Comparison of ENCODE assay signal across 27 cellular contexts in the genomic region with DNA sequence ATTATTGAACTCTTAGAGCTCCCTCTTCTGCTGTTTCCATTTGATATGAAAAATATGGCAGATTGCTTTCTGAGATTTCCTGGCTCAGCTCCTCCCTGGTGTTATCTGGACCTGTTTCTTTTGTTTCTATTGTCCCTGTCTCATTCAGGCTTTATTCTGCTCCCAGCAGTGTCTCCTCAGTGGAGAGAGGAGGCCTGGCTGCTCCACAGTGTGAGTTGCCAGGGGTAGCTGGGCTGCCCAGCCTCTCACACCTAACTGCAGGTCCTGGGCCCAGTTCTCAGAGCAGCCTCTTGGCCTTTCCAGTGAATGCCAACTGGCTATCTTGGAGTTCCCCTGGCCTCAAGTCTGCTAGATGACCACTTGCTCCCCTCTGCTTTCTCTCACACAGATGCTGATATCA.
"Had no signal": no experiment of that assay in that cellular context is flagged by ENCODE, and none has a peak within 500 bp of the region (broad histone marks: within the 10 kb centered on the region; RNA-seq: fewer than 3 reads in every experiment).

No MANE protein-coding gene starts in this region.

- H3K4me1 Mint-ChIP-seq: activated CD4-positive, alpha-beta T cell treated with anti-CD3 and anti-CD28 coated beads, Interleukin-2, amount 10 ng/mL, durations not matched to agents 24 days and 14 days; immature natural killer cell had no signal

- H3K4me1 ChIP-seq: left ventricle myocardium inferior, prostate gland, right atrium auricular region, tibial artery, uterus had no signal

- H3K9me3 ChIP-seq: left ventricle myocardium inferior, prostate gland, right atrium auricular region, tibial artery, uterus had no signal

- H3K27me3 Mint-ChIP-seq: activated CD4-positive, alpha-beta T cell treated with anti-CD3 and anti-CD28 coated beads, Interleukin-2, amount 10 ng/mL, durations not matched to agents 24 days and 14 days had no signal

- H3K27ac Mint-ChIP-seq: activated CD4-positive, alpha-beta T cell treated with anti-CD3 and anti-CD28 coated beads, Interleukin-2, amount 10 ng/mL, durations not matched to agents 24 days and 14 days; activated CD8-positive, alpha-beta T cell treated with anti-CD3 and anti-CD28 coated beads, Interleukin-2, amount 10 ng/mL, durations not matched to agents 7 days and 5 days; immature natural killer cell had no signal

- H3K27ac ChIP-seq: brain microvascular endothelial cell, dorsolateral prefrontal cortex, left ventricle myocardium inferior, prostate gland, right atrium auricular region, tibial artery, uterus had no signal

- H3K9me3 Mint-ChIP-seq: activated CD4-positive, alpha-beta T cell treated with anti-CD3 and anti-CD28 coated beads, Interleukin-2, amount 10 ng/mL, durations not matched to agents 24 days and 14 days; activated T-cell treated with anti-CD3 and anti-CD28 coated beads, Interleukin-2, amount 50 U/mL, for 4 hours; immature natural killer cell had no signal

- ATAC-seq: activated CD8-positive, alpha-beta T cell treated with anti-CD3 and anti-CD28 coated beads, Interleukin-2, amount 10 ng/mL, durations not matched to agents 7 days and 5 days; activated T-cell treated with anti-CD3 and anti-CD28 coated beads, Interleukin-2, amount 50 U/mL, for 4 hours; stimulated activated naive CD8-positive, alpha-beta T cell treated with anti-CD3 and anti-CD28 coated beads, Interleukin-15, Interleukin-2, amounts not matched to agents 100 U/mL and 50 U/mL, for 24 hours had no signal

- H3K36me3 ChIP-seq: brain microvascular endothelial cell, prostate gland, right atrium auricular region, uterus had no signal

- H3K27me3 ChIP-seq: brain microvascular endothelial cell, dorsolateral prefrontal cortex, right atrium auricular region, tibial artery, uterus had no signal

- DNase-seq: activated CD4-positive, alpha-beta T cell treated with anti-CD3 and anti-CD28 coated beads, Interleukin-2, amount 10 ng/mL, durations not matched to agents 24 days and 14 days; activated CD4-positive, CD25-positive, alpha-beta regulatory T cell; activated CD8-positive, alpha-beta T cell treated with anti-CD3 and anti-CD28 coated beads, Interleukin-2, amount 10 ng/mL, durations not matched to agents 7 days and 5 days; activated effector memory CD4-positive, alpha-beta T cell treated with anti-CD3 and anti-CD28 coated beads, Interleukin-2, amount 50 U/mL, for 16 hours; activated naive CD4-positive, alpha-beta T cell treated with anti-CD3 and anti-CD28 coated beads, Interleukin-2, amount 50 U/mL, for 16 hours; activated T-cell treated with anti-CD3 and anti-CD28 coated beads, Interleukin-2, amount 50 U/mL, for 4 hours; aorta; brain microvascular endothelial cell; central memory CD4-positive, alpha-beta T cell; dorsolateral prefrontal cortex; foreskin melanocyte; glutamatergic neuron; hypothalamus; immature natural killer cell; kidney glomerular epithelial cell; left ventricle myocardium inferior; mammary epithelial cell; stimulated activated CD4-positive, alpha-beta T cell treated with anti-CD3 and anti-CD28 coated beads, Interleukin-12 subunit alpha, Interleukin-12 subunit beta, amount 100 ng/mL, for 4 hours; stimulated activated CD4-positive, alpha-beta T cell treated with anti-CD3 and anti-CD28 coated beads, Interleukin-1b, Interleukin-23, amount 100 ng/mL, for 48 hours; stimulated activated CD8-positive, alpha-beta memory T cell treated with anti-CD3 and anti-CD28 coated beads, Interleukin-4, amount 100 ng/mL, for 48 hours; stimulated activated naive CD8-positive, alpha-beta T cell treated with anti-CD3 and anti-CD28 coated beads, Interleukin-15, Interleukin-2, amounts not matched to agents 100 U/mL and 50 U/mL, for 24 hours; substantia nigra; T-helper 9 cell; tibial artery; uterus had no signal

- H3K4me3 ChIP-seq: dorsolateral prefrontal cortex, left ventricle myocardium inferior, prostate gland, right atrium auricular region, tibial artery, uterus had no signal

- H3K4me3 Mint-ChIP-seq: activated CD4-positive, alpha-beta T cell treated with anti-CD3 and anti-CD28 coated beads, Interleukin-2, amount 10 ng/mL, durations not matched to agents 24 days and 14 days; activated CD8-positive, alpha-beta T cell treated with anti-CD3 and anti-CD28 coated beads, Interleukin-2, amount 10 ng/mL, durations not matched to agents 7 days and 5 days; activated T-cell treated with anti-CD3 and anti-CD28 coated beads, Interleukin-2, amount 50 U/mL, for 4 hours; immature natural killer cell had no signal
